Comparison of ENCODE assay signal across 10 cellular contexts in genomic region chr7:8175929-8176369, GRCh38.
DNase-seq lines count a peak whose midpoint lies in the region; ATAC-seq and TF ChIP-seq lines count a peak whose summit lies in the region.
"Had no signal": no experiment of that assay in that cellular context is flagged by ENCODE, and none has a peak within 500 bp of the region (broad histone marks: within the 10 kb centered on the region; RNA-seq: fewer than 3 reads in every experiment).

No MANE protein-coding gene starts in this region.

- no peaks in the 10 kb centered on the region for H3K9me3 Mint-ChIP-seq in CD8-positive, alpha-beta memory T cell
- peaks cover 2% of the 10 kb centered on the region for H3K9me3 Mint-ChIP-seq in activated CD8-positive, alpha-beta memory T cell treated with anti-CD3 and anti-CD28 coated beads, Interleukin-2, amount 10 ng/mL, durations not matched to agents 7 days and 5 days (ENCODE audit: low read depth)
- H3K9me3 Mint-ChIP-seq in naive B cell = peaks cover 0 to 4% (median 0%) of the 10 kb centered on the region in 7 donors

- no peaks in the 10 kb centered on the region for H3K36me3 ChIP-seq in CD8-positive, alpha-beta memory T cell (ENCODE audit: insufficient read depth, low read length)
- no peaks in the 10 kb centered on the region for H3K36me3 ChIP-seq in psoas muscle (ENCODE audit: insufficient read depth in 1 of 2, low read depth in 1 of 2)
- H3K36me3 ChIP-seq: left lung, vagina had no signal

- peak overlapping the region; percentile 48 for H3K27ac ChIP-seq in CD8-positive, alpha-beta memory T cell (ENCODE audit: low read depth, low read length)
- H3K27ac ChIP-seq in psoas muscle = no peak overlapping the region
- H3K27ac ChIP-seq: foreskin keratinocyte, vagina had no signal

- H3K9me3 ChIP-seq in CD8-positive, alpha-beta memory T cell (ENCODE audit: low read length) = no peaks in the 10 kb centered on the region
- no peaks in the 10 kb centered on the region for H3K9me3 ChIP-seq in psoas muscle
- H3K9me3 ChIP-seq: left lung, vagina had no signal

- intact Hi-C loops in psoas muscle (cut with DNase I) = no loop called here

- CTCF ChIA-PET in CD8-positive, alpha-beta memory T cell (lab: Charles Lee) = interaction anchor here (1.1 to 5.4 kb wide), 4 partner anchors 13 to 206 kb away, joined by 3 to 26 read pairs (median 10); no protein-coding TSS in a partner anchor
- CTCF ChIA-PET in activated CD8-positive, alpha-beta memory T cell treated with anti-CD3 and anti-CD28 coated beads, Interleukin-2, amount 10 ng/mL, durations not matched to agents 7 days and 5 days (lab: Charles Lee) = interaction anchor here (0.8 to 1.3 kb wide), 6 partner anchors 22 to 495 kb away, joined by 3 to 9 read pairs (median 4); no protein-coding TSS in a partner anchor

- H3K27me3 ChIP-seq in CD8-positive, alpha-beta memory T cell (ENCODE audit: insufficient read depth, low read length, poor library complexity, severe bottlenecking) = no peaks in the 10 kb centered on the region
- no peaks in the 10 kb centered on the region for H3K27me3 ChIP-seq in psoas muscle (ENCODE audit: insufficient read depth in 3 of 3, low read length in 2 of 3)
- H3K27me3 ChIP-seq: foreskin keratinocyte, left lung, vagina had no signal

- no peaks in the 10 kb centered on the region for H3K36me3 Mint-ChIP-seq in CD8-positive, alpha-beta memory T cell
- peaks cover 19% of the 10 kb centered on the region for H3K36me3 Mint-ChIP-seq in activated CD8-positive, alpha-beta memory T cell treated with anti-CD3 and anti-CD28 coated beads, Interleukin-2, amount 10 ng/mL, durations not matched to agents 7 days and 5 days
- H3K36me3 Mint-ChIP-seq in naive B cell = no peaks in the 10 kb centered on the region

- H3K4me3 ChIP-seq in CD8-positive, alpha-beta memory T cell (ENCODE audit: low read length) = peak overlapping the region; percentile 35
- no peak overlapping the region for H3K4me3 ChIP-seq in psoas muscle
- H3K4me3 ChIP-seq: left lung, vagina had no signal

- POLR2A ChIA-PET in CD8-positive, alpha-beta memory T cell (lab: Charles Lee) = interaction anchor here (0.6 to 2.2 kb wide), 8 partner anchors 14 to 535 kb away, joined by 3 to 16 read pairs (median 4); partner anchors contain the start of genes GLCCI1 and UMAD1

- WGBS in psoas muscle, 3 donors = 82 to 83% (median 83%) methylated on average over 6 of the region's 6 CpGs

- H3K27ac Mint-ChIP-seq in CD8-positive, alpha-beta memory T cell = peak overlapping the region; percentile 91 to 98 (median 95)
- H3K27ac Mint-ChIP-seq in activated CD8-positive, alpha-beta memory T cell treated with anti-CD3 and anti-CD28 coated beads, Interleukin-2, amount 10 ng/mL, durations not matched to agents 7 days and 5 days = peak overlapping the region; percentile 97
- peak overlapping the region; percentile 9 to 98 (median 97) for H3K27ac Mint-ChIP-seq in naive B cell

- ATAC-seq in GM19395 (IDR thresholded peaks at IDR 0.05; ENCODE audit: unreplicated experiment) (peak; percentile 0), naive B cell (ENCODE audit: low read depth in 2 of 2) (no peak), psoas muscle (no peak)
- no peak for ATAC-seq in activated CD8-positive, alpha-beta memory T cell treated with anti-CD3 and anti-CD28 coated beads, Interleukin-2, amount 10 ng/mL, durations not matched to agents 7 days and 5 days
- ATAC-seq: foreskin keratinocyte had no signal

- peaks cover 59 to 76% (median 63%) of the 10 kb centered on the region in 3 donors for H3K4me1 Mint-ChIP-seq in CD8-positive, alpha-beta memory T cell
- peaks cover 51% of the 10 kb centered on the region for H3K4me1 Mint-ChIP-seq in activated CD8-positive, alpha-beta memory T cell treated with anti-CD3 and anti-CD28 coated beads, Interleukin-2, amount 10 ng/mL, durations not matched to agents 7 days and 5 days
- peaks cover 40 to 63% (median 50%) of the 10 kb centered on the region in 3 donors for H3K4me1 Mint-ChIP-seq in naive B cell

- H3K27me3 Mint-ChIP-seq in CD8-positive, alpha-beta memory T cell = no peaks in the 10 kb centered on the region
- H3K27me3 Mint-ChIP-seq in activated CD8-positive, alpha-beta memory T cell treated with anti-CD3 and anti-CD28 coated beads, Interleukin-2, amount 10 ng/mL, durations not matched to agents 7 days and 5 days = no peaks in the 10 kb centered on the region
- no peaks in the 10 kb centered on the region for H3K27me3 Mint-ChIP-seq in naive B cell

- no peak for TF ChIP-seq CTCF in psoas muscle (IDR thresholded peaks at IDR 0.05)

- H3K4me1 ChIP-seq in CD8-positive, alpha-beta memory T cell (ENCODE audit: insufficient read depth, low read length) = peaks cover 47% of the 10 kb centered on the region
- H3K4me1 ChIP-seq in psoas muscle = peaks cover 18% of the 10 kb centered on the region
- H3K4me1 ChIP-seq: foreskin keratinocyte, vagina had no signal

- H3K4me3 Mint-ChIP-seq in CD8-positive, alpha-beta memory T cell = peak overlapping the region; percentile 49 to 85 (median 70)
- H3K4me3 Mint-ChIP-seq in activated CD8-positive, alpha-beta memory T cell treated with anti-CD3 and anti-CD28 coated beads, Interleukin-2, amount 10 ng/mL, durations not matched to agents 7 days and 5 days = peak overlapping the region; percentile 51
- peak overlapping the region; percentile 54 to 91 (median 81) for H3K4me3 Mint-ChIP-seq in naive B cell

- no peak for DNase-seq in CD8-positive, alpha-beta memory T cell
- DNase-seq in activated CD8-positive, alpha-beta memory T cell treated with anti-CD3 and anti-CD28 coated beads, Interleukin-2, amount 10 ng/mL, durations not matched to agents 7 days and 5 days = no peak
- DNase-seq in naive B cell (no peak), RPMI8226 (no peak), psoas muscle (no peak)
- no peak for DNase-seq in stimulated activated CD4-positive, alpha-beta T cell treated with anti-CD3 and anti-CD28 coated beads, Interleukin-4, amount 100 ng/mL, for 1 hour
- DNase-seq: foreskin keratinocyte had no signal
